ENCODE assay signal across 8 cellular contexts in the genomic region with DNA sequence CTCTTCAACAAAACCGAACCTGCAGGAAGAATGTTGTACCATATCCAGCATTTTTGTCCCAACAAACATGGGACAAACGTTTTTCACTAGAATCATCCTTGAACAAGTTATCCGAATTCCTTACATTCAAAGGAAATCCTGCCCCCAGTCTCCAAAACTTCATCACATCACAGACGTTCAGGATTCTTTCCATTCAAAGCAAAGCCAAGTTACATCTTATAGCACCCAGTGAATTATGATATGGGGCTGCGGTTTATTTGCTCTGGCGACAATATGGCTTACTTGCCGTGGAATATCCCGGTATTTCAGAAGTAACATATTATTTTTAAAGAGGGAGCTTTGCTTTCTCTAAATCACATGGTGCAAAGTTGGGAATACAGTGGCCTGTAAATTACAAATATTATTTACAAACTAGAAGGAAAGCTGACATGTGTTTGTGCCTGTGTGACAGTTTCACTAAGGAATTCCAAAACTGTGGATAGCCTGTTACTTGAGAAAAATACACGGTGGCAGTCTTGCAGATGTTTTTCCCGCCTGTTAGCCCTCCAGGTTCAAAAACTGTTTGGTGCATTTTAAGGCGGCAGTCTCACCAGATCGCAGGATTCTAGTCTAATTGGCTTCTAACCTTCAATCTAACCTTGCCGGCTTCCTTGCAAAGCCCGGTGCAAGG. TPM values are rescaled to one million over a fixed set of nuclear protein-coding genes. Genes with fewer than 3 reads are reported as not detected.
DNase-seq lines count a peak whose midpoint lies in the region; ATAC-seq and TF ChIP-seq lines count a peak whose summit lies in the region.

No MANE protein-coding gene starts in this region.

- H3K79me2 ChIP-seq in PC-9 (ENCODE audit: low read depth), result peaks cover 38% of the 10 kb centered on the region

- ATAC-seq in psoas muscle, result no peak

- DNase-seq in EL, result peak; percentile 32
- DNase-seq in PC-9, result no peak
- no peak for DNase-seq in psoas muscle
- DNase-seq in NCI-H187 treated with DMSO at 0.1 percent for 48 hours (lab: John Stamatoyannopoulos, UW), result no peak
- no peak for DNase-seq in NCI-H526 (lab: John Stamatoyannopoulos, UW)
- no peak for DNase-seq in SKM-1 (lab: John Stamatoyannopoulos, UW; ENCODE audit: unreplicated experiment)
- DNase-seq in NOMO-1 treated with DMSO at 0.1 percent for 48 hours (lab: John Stamatoyannopoulos, UW; ENCODE audit: unreplicated experiment), result no peak

- no peaks in the 10 kb centered on the region for H3K9me3 ChIP-seq in PC-9 (ENCODE audit: insufficient read depth, low read depth)
- H3K9me3 ChIP-seq in esophagus (ENCODE audit: control insufficient read depth in 2 of 2, insufficient read depth in 1 of 2, low read depth in 1 of 2, low read length in 1 of 2), result no peaks in the 10 kb centered on the region
- no peaks in the 10 kb centered on the region for H3K9me3 ChIP-seq in psoas muscle

- H3K36me3 ChIP-seq in PC-9 (ENCODE audit: low read depth), result no peaks in the 10 kb centered on the region
- H3K36me3 ChIP-seq in esophagus (ENCODE audit: control insufficient read depth in 2 of 2, insufficient read depth in 2 of 2, low read length in 1 of 2), result no peaks in the 10 kb centered on the region
- H3K36me3 ChIP-seq in psoas muscle (ENCODE audit: insufficient read depth in 1 of 2, low read depth in 1 of 2), result no peaks in the 10 kb centered on the region

- intact Hi-C loops in PC-9 (cut with micrococcal nuclease; ENCODE audit: unreplicated experiment) (loop anchor here (2.0 to 10.0 kb wide), 6 partner anchors 91 to 963 kb away; no protein-coding TSS in a partner anchor), psoas muscle (cut with DNase I) (loop anchor here in 1 of 2 donors (2.0 to 10.0 kb wide), 4 partner anchors 34 to 193 kb away; no protein-coding TSS in a partner anchor)

- peaks cover 49% of the 10 kb centered on the region for H3K4me1 ChIP-seq in PC-9 (replicated peaks; ENCODE audit: insufficient read depth)
- no peaks in the 10 kb centered on the region for H3K4me1 ChIP-seq in esophagus (ENCODE audit: control insufficient read depth in 2 of 2, insufficient read depth in 2 of 2, low read length in 1 of 2)
- peaks cover 28% of the 10 kb centered on the region for H3K4me1 ChIP-seq in psoas muscle

- TF ChIP-seq CTCF in PC-9 (conservative IDR thresholded peaks at IDR 0.05), result no peak
- no peak for TF ChIP-seq CTCF in psoas muscle (IDR thresholded peaks at IDR 0.05)

- no peaks in the 10 kb centered on the region for H3K9me2 ChIP-seq in PC-9 (ENCODE audit: insufficient read depth)

- BruUV-seq in PC-9 (replicated peaks; lab: Mats Ljungman, UMichigan), result TSS peak; percentile 69

- 5 to 6% methylated on average over 14 of the region's 14 CpGs for WGBS in esophagus, 2 donors
- 2 to 4% (median 3%) methylated on average over 14 of the region's 14 CpGs for WGBS in psoas muscle, 3 donors

- H3K4me3 ChIP-seq in PC-9 (peak overlapping the region; percentile 85), esophagus (ENCODE audit: low read depth in 1 of 2, low read length in 2 of 2) (peak overlapping the region; percentile 91 to 100), psoas muscle (peak overlapping the region; percentile 91)

- CTCF ChIA-PET in PC-9 (lab: Charles Lee), result interaction anchor here (0.5 to 1.1 kb wide), 3 partner anchors 64 to 242 kb away, joined by 3 to 15 read pairs (median 4); no protein-coding TSS in a partner anchor

- H3K27me3 ChIP-seq in PC-9 (ENCODE audit: insufficient read depth, low read depth), result no peaks in the 10 kb centered on the region
- no peaks in the 10 kb centered on the region for H3K27me3 ChIP-seq in esophagus (ENCODE audit: control insufficient read depth in 1 of 2, insufficient read depth in 2 of 2, low read length in 2 of 2)
- H3K27me3 ChIP-seq in psoas muscle (ENCODE audit: insufficient read depth in 3 of 3, low read length in 2 of 3), result no peaks in the 10 kb centered on the region

- H4K20me1 ChIP-seq in PC-9 (ENCODE audit: insufficient read depth), result no peaks in the 10 kb centered on the region

- peak overlapping the region; percentile 90 for H3K4me2 ChIP-seq in PC-9

- peaks cover 15% of the 10 kb centered on the region for H3F3A ChIP-seq in PC-9 (ENCODE audit: insufficient read depth, low read depth)

- POLR2A ChIA-PET in PC-9 (lab: Charles Lee; ENCODE audit: unreplicated experiment), result interaction anchor here (0.6 to 1.1 kb wide), 5 partner anchors 39 to 343 kb away, joined by 4 to 12 read pairs (median 5); no protein-coding TSS in a partner anchor

- H2AFZ ChIP-seq in PC-9, result peak overlapping the region; percentile 88

- H3K27ac ChIP-seq in PC-9, result peak overlapping the region; percentile 88
- H3K27ac ChIP-seq in esophagus (ENCODE audit: low read depth in 2 of 2, low read length in 1 of 2), result peak overlapping the region; percentile 99 to 100
- peak overlapping the region; percentile 99 for H3K27ac ChIP-seq in psoas muscle

RNA-seq across cellular contexts. Expression of a gene that starts 0.8 kb away (rescaled TPM):
- 122 and 176 TPM in 2 replicates for total RNA-seq in PC-9 (2021)
- 10 to 100 TPM; 23.6 to 28.6 TPM for polyA plus RNA-seq in esophagus
- total RNA-seq in psoas muscle, result 100 to 1,000 TPM; 179 to 281 (median 242) TPM
- polyA plus RNA-seq in psoas muscle, result 100 to 1,000 TPM in 2 of 3 donors, 10 to 100 TPM in 1; 27.4 to 168 (median 108) TPM
